In the genomic region with DNA sequence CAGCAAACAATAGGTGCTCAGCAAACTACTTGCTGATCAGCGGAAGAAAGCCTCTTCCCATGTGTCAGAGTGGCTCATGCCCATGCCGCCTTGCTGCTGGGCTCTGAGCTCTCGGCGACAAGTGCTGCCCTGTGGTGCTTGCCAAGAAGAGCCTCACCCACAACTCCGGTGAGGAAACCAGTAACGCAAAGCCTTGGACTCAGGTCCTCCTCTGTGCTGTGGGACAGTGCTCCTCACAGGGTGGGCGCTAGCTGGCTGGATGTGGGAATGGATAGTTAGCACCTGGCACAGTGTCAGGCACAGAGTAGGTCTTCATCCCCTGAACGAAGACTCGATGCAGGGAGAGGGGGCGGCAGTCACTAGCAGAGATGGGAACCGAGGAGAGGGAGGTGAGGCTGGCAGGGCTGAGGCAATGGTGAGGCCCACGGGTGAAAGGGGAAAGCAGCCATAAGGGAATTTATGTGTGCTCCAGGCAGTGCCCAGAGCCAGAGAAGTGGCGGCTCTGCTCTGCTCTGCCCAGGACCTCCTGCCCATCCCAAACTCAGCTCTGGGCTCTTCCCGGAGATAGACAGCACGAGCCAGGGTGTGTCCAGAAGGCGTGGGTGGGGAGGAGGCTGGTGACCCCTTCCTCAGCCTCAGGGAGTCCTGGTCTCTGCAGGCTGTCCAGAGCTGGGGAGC, we compare ENCODE assay signal across 13 cellular contexts. TPM values are rescaled to one million over a fixed set of nuclear protein-coding genes. Genes with fewer than 3 reads are reported as not detected.
DNase-seq lines count a peak whose midpoint lies in the region; ATAC-seq and TF ChIP-seq lines count a peak whose summit lies in the region.
"Had no signal": no experiment of that assay in that cellular context is flagged by ENCODE, and none has a peak within 500 bp of the region (broad histone marks: within the 10 kb centered on the region; RNA-seq: fewer than 3 reads in every experiment).

No MANE protein-coding gene starts in this region.

- H3K27me3 Mint-ChIP-seq in activated T-cell treated with anti-CD3 and anti-CD28 coated beads, Interleukin-2, amount 50 U/mL, for 4 hours (ENCODE audit: low read depth): no peaks in the 10 kb centered on the region
- no peaks in the 10 kb centered on the region for H3K27me3 Mint-ChIP-seq in activated T-helper 17 cell treated with anti-CD3 and anti-CD28 coated beads, Interleukin-2, amount 50 U/mL, for 72 hours

- no peaks in the 10 kb centered on the region for H3K9me3 Mint-ChIP-seq in activated T-cell treated with anti-CD3 and anti-CD28 coated beads, Interleukin-2, amount 50 U/mL, for 4 hours
- H3K9me3 Mint-ChIP-seq in activated T-helper 17 cell treated with anti-CD3 and anti-CD28 coated beads, Interleukin-2, amount 50 U/mL, for 72 hours: no peaks in the 10 kb centered on the region

- H3K27ac ChIP-seq in right atrium auricular region (peak overlapping the region; percentile 65 to 74), thymus (ENCODE audit: low read depth) (peak overlapping the region; percentile 19)

- TF ChIP-seq CTCF in right atrium auricular region (IDR thresholded peaks at IDR 0.05): no peak

- H3K36me3 ChIP-seq in right atrium auricular region (no peaks in the 10 kb centered on the region), thymus (ENCODE audit: control insufficient read depth, insufficient read depth) (no peaks in the 10 kb centered on the region)
- H3K36me3 ChIP-seq: HAP-1 had no signal

- H3K27ac Mint-ChIP-seq in activated T-helper 17 cell treated with anti-CD3 and anti-CD28 coated beads, Interleukin-2, amount 50 U/mL, for 72 hours: peak overlapping the region; percentile 96

- no peaks in the 10 kb centered on the region for H3K9me3 ChIP-seq in right atrium auricular region
- H3K9me3 ChIP-seq in thymus (ENCODE audit: control insufficient read depth): no peaks in the 10 kb centered on the region
- H3K9me3 ChIP-seq: HAP-1, testis had no signal

- DNase-seq in activated T-cell treated with anti-CD3 and anti-CD28 coated beads, Interleukin-2, amount 50 U/mL, for 4 hours: no peak
- DNase-seq in activated T-cell treated with anti-CD3 and anti-CD28 coated beads, Interleukin-2, amount 50 U/mL, for 1 hour: no peak
- DNase-seq in right atrium auricular region (ENCODE audit: low spot score) (no peak), NAMALWA (ENCODE audit: low spot score) (no peak), ureter (ENCODE audit: low spot score) (no peak), EL (no peak)
- DNase-seq: GF-D8; NCI-H1105; stimulated activated CD4-positive, alpha-beta T cell treated with anti-CD3 and anti-CD28 coated beads, Interleukin-2, amount 100 ng/mL, for 48 hours had no signal

- no peak for ATAC-seq in activated T-cell treated with anti-CD3 and anti-CD28 coated beads, Interleukin-2, amount 50 U/mL, for 4 hours
- no peak for ATAC-seq in activated T-helper 17 cell treated with anti-CD3 and anti-CD28 coated beads, Interleukin-2, amount 50 U/mL, for 72 hours (replicated peaks)

- H3K4me1 ChIP-seq in right atrium auricular region (peaks cover 0 to 74% of the 10 kb centered on the region in 2 donors), thymus (ENCODE audit: control insufficient read depth, insufficient read depth, low read length) (peaks cover 48% of the 10 kb centered on the region)
- H3K4me1 ChIP-seq: HAP-1 had no signal

- H3K4me3 ChIP-seq in right atrium auricular region (no peak overlapping the region), thymus (ENCODE audit: low read length) (no peak overlapping the region)
- H3K4me3 ChIP-seq: HAP-1, testis had no signal

- peaks cover 40% of the 10 kb centered on the region for H3K4me1 Mint-ChIP-seq in activated T-cell treated with anti-CD3 and anti-CD28 coated beads, Interleukin-2, amount 50 U/mL, for 4 hours (ENCODE audit: low read depth)
- peaks cover 26% of the 10 kb centered on the region for H3K4me1 Mint-ChIP-seq in activated T-helper 17 cell treated with anti-CD3 and anti-CD28 coated beads, Interleukin-2, amount 50 U/mL, for 72 hours

- 92% methylated on average over 16 of the region's 16 CpGs for WGBS in thymus

- no peaks in the 10 kb centered on the region for H3K27me3 ChIP-seq in right atrium auricular region
- H3K27me3 ChIP-seq in thymus (ENCODE audit: control insufficient read depth, insufficient read depth): no peaks in the 10 kb centered on the region
- H3K27me3 ChIP-seq: testis had no signal

- peaks cover 2% of the 10 kb centered on the region for H3K36me3 Mint-ChIP-seq in activated T-cell treated with anti-CD3 and anti-CD28 coated beads, Interleukin-2, amount 50 U/mL, for 4 hours (ENCODE audit: insufficient read depth)
- H3K36me3 Mint-ChIP-seq in activated T-helper 17 cell treated with anti-CD3 and anti-CD28 coated beads, Interleukin-2, amount 50 U/mL, for 72 hours (ENCODE audit: low read depth): peaks cover 10% of the 10 kb centered on the region

- H3K4me3 Mint-ChIP-seq in activated T-cell treated with anti-CD3 and anti-CD28 coated beads, Interleukin-2, amount 50 U/mL, for 4 hours: peak overlapping the region; percentile 75
- H3K4me3 Mint-ChIP-seq in activated T-helper 17 cell treated with anti-CD3 and anti-CD28 coated beads, Interleukin-2, amount 50 U/mL, for 72 hours: peak overlapping the region; percentile 95

RNA-seq across cellular contexts. Expression of a gene that starts 55.7 kb away (rescaled TPM):
- 10 to 100 TPM; 17.1 to 24.8 (median 19.4) TPM for total RNA-seq in activated T-cell treated with anti-CD3 and anti-CD28 coated beads, Interleukin-2, amount 50 U/mL, for 4 hours
- 10 to 100 TPM; 38.0 to 62.9 TPM for total RNA-seq in activated T-helper 17 cell treated with anti-CD3 and anti-CD28 coated beads, Interleukin-2, amount 50 U/mL, for 72 hours
- total RNA-seq in right atrium auricular region (10 to 100 TPM; 57.5 to 63.9 TPM), ureter (55.2 TPM)
- polyA plus RNA-seq in thymus: 21.9 TPM
